Comparison of ENCODE assay signal across 9 cellular contexts in genomic region chr13:79423801-79424642, GRCh38. TPM values are rescaled to one million over a fixed set of nuclear protein-coding genes. Genes with fewer than 3 reads are reported as not detected.
A peak's percentile ranks its signal among the peaks of the same experiment; 100 is the strongest.
DNase-seq lines count a peak whose midpoint lies in the region; ATAC-seq and TF ChIP-seq lines count a peak whose summit lies in the region.
"Had no signal": no experiment of that assay in that cellular context is flagged by ENCODE, and none has a peak within 500 bp of the region (broad histone marks: within the 10 kb centered on the region; RNA-seq: fewer than 3 reads in every experiment).

No MANE protein-coding gene starts in this region.

- H3K27me3 ChIP-seq in HL-60 (ENCODE audit: insufficient read depth, poor library complexity, severe bottlenecking) (no peaks in the 10 kb centered on the region), esophagus muscularis mucosa (no peaks in the 10 kb centered on the region)
- H3K27me3 ChIP-seq: BLaER1 had no signal

- DNase-seq in DMS79 treated with DMSO at 0.1 percent for 48 hours (lab: John Stamatoyannopoulos, UW), result peak; percentile 53
- no peak for DNase-seq in DMS79 (lab: John Stamatoyannopoulos, UW)
- peak in 1 of 2 experiments; percentile 26 for DNase-seq in HL-60 (ENCODE audit: low read depth in 1 of 2, low spot score in 1 of 2)
- peak; percentile 80 for DNase-seq in SIG-M5 treated with dmso at 0.1 percent for 504 hours (lab: John Stamatoyannopoulos, UW; ENCODE audit: unreplicated experiment)
- no peak for DNase-seq in esophagus muscularis mucosa (ENCODE audit: extremely low spot score)
- no peak for DNase-seq in osteocyte (ENCODE audit: extremely low spot score, unreplicated experiment)
- DNase-seq in stimulated activated CD4-positive, alpha-beta T cell treated with anti-CD3 and anti-CD28 coated beads, Interleukin-12 subunit alpha, Interleukin-12 subunit beta, amount 100 ng/mL, for 4 hours, result no peak

- intact Hi-C loops in esophagus muscularis mucosa (cut with DNase I), result loop anchor here (2.0 kb wide), 1 partner anchor 117 kb away; no protein-coding TSS in a partner anchor

- H3K27me3 Mint-ChIP-seq in osteocyte (ENCODE audit: unreplicated experiment), result peaks cover 3% of the 10 kb centered on the region

- no peaks in the 10 kb centered on the region for H3K4me1 ChIP-seq in esophagus muscularis mucosa

- peak; percentile 29 for TF ChIP-seq CTCF in HL-60 (IDR thresholded peaks at IDR 0.05; ENCODE audit: insufficient read depth, low read length)
- peak; percentile 72 to 77 (median 72) for TF ChIP-seq CTCF in esophagus muscularis mucosa (IDR thresholded peaks at IDR 0.05)
- peak; percentile 75 for TF ChIP-seq CTCF in osteocyte (IDR thresholded peaks at IDR 0.05)

- H3K36me3 Mint-ChIP-seq in osteocyte (ENCODE audit: unreplicated experiment), result no peaks in the 10 kb centered on the region

- no peak overlapping the region for H3K27ac ChIP-seq in HL-60 (replicated peaks)
- no peak overlapping the region for H3K27ac ChIP-seq in esophagus muscularis mucosa (replicated peaks in 1 of 4)
- H3K27ac ChIP-seq: BLaER1 had no signal

- peak; percentile 85 for ATAC-seq in GM19455 (IDR thresholded peaks at IDR 0.05; ENCODE audit: unreplicated experiment)

- H3K9me3 Mint-ChIP-seq in osteocyte (ENCODE audit: unreplicated experiment), result no peaks in the 10 kb centered on the region

- H3K9me3 ChIP-seq in esophagus muscularis mucosa, result no peaks in the 10 kb centered on the region
- H3K9me3 ChIP-seq: BLaER1 had no signal

- TF ChIP-seq EP300 in esophagus muscularis mucosa (IDR thresholded peaks at IDR 0.05), result no peak

- H3K4me3 ChIP-seq in HL-60 (replicated peaks; ENCODE audit: insufficient read depth, low read length) (no peak overlapping the region), esophagus muscularis mucosa (no peak overlapping the region)
- H3K4me3 ChIP-seq: BLaER1 had no signal

- no peak overlapping the region for H3K4me3 Mint-ChIP-seq in osteocyte (ENCODE audit: unreplicated experiment)

- H3K36me3 ChIP-seq in esophagus muscularis mucosa, result no peaks in the 10 kb centered on the region
- H3K36me3 ChIP-seq: BLaER1 had no signal

- no peak for TF ChIP-seq POLR2A in esophagus muscularis mucosa (IDR thresholded peaks at IDR 0.05; ENCODE audit: low read depth)

- 37% methylated on average over 2 of the region's 2 CpGs for WGBS in esophagus muscularis mucosa

- H3K27ac Mint-ChIP-seq in osteocyte (ENCODE audit: unreplicated experiment), result no peak overlapping the region

- no peaks in the 10 kb centered on the region for H3K4me1 Mint-ChIP-seq in osteocyte (ENCODE audit: unreplicated experiment)

RNA-seq across cellular contexts. Expression of gene RBM26, which starts 18.0 kb away (rescaled TPM):
- total RNA-seq in esophagus muscularis mucosa (10 to 100 TPM; 19.8 to 29.9 (median 21.3) TPM), osteocyte (37.5 and 38.3 TPM in 2 replicates)

RNA-seq across cellular contexts. Expression of gene NDFIP2, which starts 56.9 kb away (rescaled TPM):
- 10 to 100 TPM in 2 of 4 donors, 1 to 10 TPM in 2; 9.0 to 12.8 (median 10.2) TPM for total RNA-seq in esophagus muscularis mucosa
- 30.0 and 30.6 TPM in 2 replicates for total RNA-seq in osteocyte

Comparison
In these comparisons a context has a peak if more than half of its experiments do, and no peak if none do; other contexts are left out.
1. DNase-seq: peak in DMS79 treated with DMSO at 0.1 percent for 48 hours (single experiment) and SIG-M5 treated with dmso at 0.1 percent for 504 hours (single experiment); none in DMS79 (single experiment), esophagus muscularis mucosa (single experiment), osteocyte (single experiment) and stimulated activated CD4-positive, alpha-beta T cell treated with anti-CD3 and anti-CD28 coated beads, Interleukin-12 subunit alpha, Interleukin-12 subunit beta, amount 100 ng/mL, for 4 hours (single experiment).
2. Peak in every context shown above with its lines, with median percentiles within 50 percentile points of each other: CTCF ChIP-seq.